ENCODE assay signal across 8 cellular contexts in the genomic region with DNA sequence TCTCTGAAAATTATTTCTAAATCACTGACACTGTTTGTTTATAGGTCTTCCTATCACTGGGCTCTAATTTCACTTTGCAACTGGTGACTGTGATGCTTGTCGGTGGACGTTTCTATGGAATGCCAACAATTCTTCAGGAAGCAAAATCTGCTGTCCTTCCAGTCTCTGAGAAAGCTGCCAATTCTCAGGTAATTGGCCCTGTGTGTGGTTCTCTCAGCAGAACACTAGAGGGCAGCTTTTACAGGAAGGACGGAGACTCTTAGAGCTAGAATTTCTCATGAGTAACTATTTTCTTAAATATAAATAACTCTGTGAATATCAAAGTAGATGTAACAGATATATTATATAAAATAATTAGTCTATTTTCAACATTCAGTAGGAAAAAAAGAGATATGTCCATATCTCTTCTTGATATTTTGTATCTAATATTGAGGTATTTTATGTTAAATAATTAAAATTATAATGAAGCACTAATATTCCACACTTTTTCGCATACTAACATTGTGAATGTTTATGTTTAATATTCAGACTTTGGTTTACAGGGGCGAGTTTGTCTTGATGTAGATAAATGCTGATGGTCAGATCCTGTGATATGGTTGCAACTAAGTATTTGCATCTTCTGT.
DNase-seq lines count a peak whose midpoint lies in the region; ATAC-seq and TF ChIP-seq lines count a peak whose summit lies in the region.

No MANE protein-coding gene starts in this region.

- peak; percentile 23 for DNase-seq in BE2C
- peak; percentile 15 for DNase-seq in NCI-H146 (lab: John Stamatoyannopoulos, UW)
- peak; percentile 33 for DNase-seq in astrocyte of the spinal cord (ENCODE audit: low read depth, low spot score)
- no peak for DNase-seq in left lobe of liver (ENCODE audit: low spot score)
- DNase-seq in effector CD8-positive, alpha-beta T cell (lab: John Stamatoyannopoulos, UW), result no peak
- DNase-seq in effector CD4-positive, alpha-beta T cell, result no peak

- peaks cover 7% of the 10 kb centered on the region for H3K27me3 ChIP-seq in BE2C

- peak; percentile 91 for TF ChIP-seq CTCF in BE2C (IDR thresholded peaks at IDR 0.05; ENCODE audit: low read depth, low read length)
- peak; percentile 68 for TF ChIP-seq CTCF in GM12872 (IDR thresholded peaks at IDR 0.05; ENCODE audit: insufficient read depth, low read depth, low read length)
- TF ChIP-seq CTCF in astrocyte of the spinal cord (IDR thresholded peaks at IDR 0.05; ENCODE audit: low read depth, low read length), result peak; percentile 85

- H3K9me3 ChIP-seq in BE2C, result no peaks in the 10 kb centered on the region

- in situ Hi-C loops in astrocyte of the spinal cord (cut with HindIII; ENCODE audit: low sequenced_read_pairs), result no loop called here

- no peaks in the 10 kb centered on the region for H3K4me1 ChIP-seq in BE2C

- H3K4me3 ChIP-seq in BE2C (ENCODE audit: low read depth, low read length) (no peak overlapping the region), astrocyte of the spinal cord (ENCODE audit: low read depth, low read length) (no peak overlapping the region)

- H3K36me3 ChIP-seq in BE2C, result no peaks in the 10 kb centered on the region

- peak; percentile 66 for ATAC-seq in HG02610 (IDR thresholded peaks at IDR 0.05; ENCODE audit: unreplicated experiment)
- peak; percentile 93 for ATAC-seq in left lobe of liver

Comparison
In these comparisons a context has a peak if more than half of its experiments do, and no peak if none do; other contexts are left out.
1. DNase-seq: peak in BE2C (single experiment), NCI-H146 (single experiment) and astrocyte of the spinal cord (single experiment); none in left lobe of liver (single experiment), effector CD8-positive, alpha-beta T cell (single experiment) and effector CD4-positive, alpha-beta T cell (single experiment).
2. Peak in every context shown above with its lines, with median percentiles within 50 percentile points of each other: CTCF ChIP-seq.